ENCODE assay signal across 11 cellular contexts in genomic region chr3:160928183-160928718, GRCh38.
DNase-seq lines count a peak whose midpoint lies in the region; ATAC-seq and TF ChIP-seq lines count a peak whose summit lies in the region.
"Had no signal": no experiment of that assay in that cellular context is flagged by ENCODE, and none has a peak within 500 bp of the region (broad histone marks: within the 10 kb centered on the region; RNA-seq: fewer than 3 reads in every experiment).

No MANE protein-coding gene starts in this region.

- H3K4me1 Mint-ChIP-seq in CD14-positive monocyte (no peaks in the 10 kb centered on the region), T-helper 17 cell (no peaks in the 10 kb centered on the region), T-cell (no peaks in the 10 kb centered on the region)

- intact Hi-C loops in CD14-positive monocyte (cut with micrococcal nuclease) = no loop called here
- intact Hi-C loops in dorsolateral prefrontal cortex (cut with DNase I) = loop anchor here in 1 of 2 donors (5.0 kb wide), 1 partner anchor 171 kb away; the partner anchor contains the start of gene PPM1L

- peak; percentile 53 for ATAC-seq in GM19351 (IDR thresholded peaks at IDR 0.05; ENCODE audit: unreplicated experiment)
- no peak for ATAC-seq in T-helper 17 cell
- no peak for ATAC-seq in T-cell (replicated peaks in 1 of 4)

- CTCF ChIA-PET in T-cell (lab: Charles Lee) = interaction anchor here in 1 of 2 donors (0.9 kb wide), 1 partner anchor 12 kb away, joined by 3 read pairs; no protein-coding TSS in a partner anchor

- POLR2A ChIA-PET in T-cell (lab: Charles Lee) = no interaction called here

- H3K36me3 Mint-ChIP-seq in CD14-positive monocyte (no peaks in the 10 kb centered on the region), T-helper 17 cell (ENCODE audit: low read depth) (no peaks in the 10 kb centered on the region), T-cell (no peaks in the 10 kb centered on the region)

- H3K4me3 Mint-ChIP-seq in CD14-positive monocyte (no peak overlapping the region), T-helper 17 cell (no peak overlapping the region), T-cell (no peak overlapping the region)

- peak; percentile 16 for TF ChIP-seq CTCF in CD14-positive monocyte (IDR thresholded peaks at IDR 0.05)
- peak in 35 of 56 donors; percentile 8 to 44 (median 28) for TF ChIP-seq CTCF in dorsolateral prefrontal cortex (IDR thresholded peaks at IDR 0.05 in 54 of 56, conservative IDR thresholded peaks at IDR 0.05 in 2 of 56; ENCODE audit: low read depth in 1 of 56, partially characterized antibody in 56 of 56)

- H3K27ac Mint-ChIP-seq in CD14-positive monocyte = no peak overlapping the region
- H3K27ac Mint-ChIP-seq in T-helper 17 cell = no peak overlapping the region
- no peak overlapping the region for H3K27ac Mint-ChIP-seq in T-cell

- no peak overlapping the region for H3K4me3 ChIP-seq in dorsolateral prefrontal cortex
- H3K4me3 ChIP-seq: upper lobe of left lung had no signal

- H3K9me3 Mint-ChIP-seq in CD14-positive monocyte (no peaks in the 10 kb centered on the region), T-cell (no peaks in the 10 kb centered on the region)

- H3K27me3 ChIP-seq in dorsolateral prefrontal cortex = no peaks in the 10 kb centered on the region
- H3K27me3 ChIP-seq: upper lobe of left lung had no signal

- no peak overlapping the region for H3K27ac ChIP-seq in dorsolateral prefrontal cortex
- H3K27ac ChIP-seq: upper lobe of left lung had no signal

- no peaks in the 10 kb centered on the region for H3K9me3 ChIP-seq in T-helper 17 cell (ENCODE audit: control insufficient read depth, low read length, poor library complexity, severe bottlenecking)
- H3K9me3 ChIP-seq: upper lobe of left lung had no signal

- DNase-seq in CD14-positive monocyte (ENCODE audit: low spot score) (no peak), NCI-H2171 (lab: John Stamatoyannopoulos, UW) (peak; percentile 9), dorsolateral prefrontal cortex (no peak), HuH-7.5 (ENCODE audit: low spot score) (no peak), T-helper 17 cell (no peak), T-cell (no peak)
- DNase-seq in activated T-cell treated with anti-CD3 and anti-CD28 coated beads, Interleukin-2, amount 50 U/mL, for 1 hour = no peak
- DNase-seq: activated gamma-delta T cell, DMS79 had no signal

- H3K27me3 Mint-ChIP-seq in CD14-positive monocyte (ENCODE audit: low read depth in 3 of 3) (peaks cover 0 to 2% (median 0%) of the 10 kb centered on the region in 3 donors), T-helper 17 cell (peaks cover 29% of the 10 kb centered on the region), T-cell (peaks cover 0 to 3% of the 10 kb centered on the region in 2 donors)
